17 cellular contexts compared by ENCODE assay signal in the genomic region with DNA sequence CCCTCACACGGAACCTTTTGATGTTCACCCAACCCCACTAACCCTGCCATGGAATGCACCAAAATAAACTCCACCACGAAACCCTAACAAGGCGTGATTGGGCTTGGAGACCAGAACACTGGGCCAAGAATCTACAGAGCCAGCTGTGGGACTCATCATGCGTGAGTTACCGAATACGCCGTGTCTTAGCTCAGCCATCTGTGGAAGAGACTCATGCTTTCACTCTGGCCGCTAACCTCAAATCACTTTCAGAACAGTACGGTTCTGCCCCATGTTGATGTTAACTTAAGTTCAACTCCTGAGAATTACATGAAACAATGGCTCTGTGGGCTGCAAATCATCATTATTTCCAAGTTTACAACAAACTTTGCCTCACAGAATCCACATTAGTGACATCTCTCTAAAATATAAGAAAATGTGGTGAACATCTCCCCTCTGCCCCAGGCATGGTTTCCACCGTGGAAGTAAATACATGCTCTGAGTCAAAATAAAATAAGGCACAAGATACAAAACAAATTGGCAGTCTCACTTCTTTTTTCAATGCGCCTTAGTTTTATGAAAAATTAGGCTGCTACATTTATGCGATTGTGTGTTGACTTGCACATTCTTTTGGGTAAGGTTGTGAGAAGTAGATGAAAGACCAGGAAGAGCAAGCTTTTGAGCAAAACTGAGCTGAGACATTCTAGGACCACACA.
A peak's percentile ranks its signal among the peaks of the same experiment; 100 is the strongest.
DNase-seq lines count a peak whose midpoint lies in the region; ATAC-seq lines count a peak whose summit lies in the region.
"Had no signal": no experiment of that assay in that cellular context is flagged by ENCODE, and none has a peak within 500 bp of the region (broad histone marks: within the 10 kb centered on the region; RNA-seq: fewer than 3 reads in every experiment).

No MANE protein-coding gene starts in this region.

- peak; percentile 67 for DNase-seq in AG08396 (ENCODE audit: low spot score)
- DNase-seq in SW480 (ENCODE audit: low spot score) = peak; percentile 75
- no peak for DNase-seq in ecto neural progenitor cell (ENCODE audit: low spot score)
- no peak for DNase-seq in effector CD8-positive, alpha-beta T cell (lab: John Stamatoyannopoulos, UW)
- DNase-seq in HCEC 1CT = no peak
- DNase-seq in NAMALWA (ENCODE audit: low spot score) = no peak
- DNase-seq: activated T-cell treated with anti-CD3 and anti-CD28 coated beads, Interleukin-2, amount 50 U/mL, for 1 hour; HFFc6; left ventricle myocardium superior; NCI-H1436 treated with DMSO at 0.1 percent for 48 hours; NCI-H2227 treated with DMSO at 0.1 percent for 48 hours; occipital lobe; right cardiac atrium; RPMI8226; stimulated activated naive CD8-positive, alpha-beta T cell treated with anti-CD3 and anti-CD28 coated beads, Interleukin-15, Interleukin-2, amounts not matched to agents 100 U/mL and 50 U/mL, for 24 hours had no signal

- ATAC-seq in GM18519 (IDR thresholded peaks at IDR 0.05; ENCODE audit: low FRiP score, unreplicated experiment) = peak; percentile 86
- peak; percentile 93 for ATAC-seq in HG02852 (IDR thresholded peaks at IDR 0.05; ENCODE audit: unreplicated experiment)
- ATAC-seq: left ventricle myocardium superior; right cardiac atrium; stimulated activated naive CD8-positive, alpha-beta T cell treated with anti-CD3 and anti-CD28 coated beads, Interleukin-15, Interleukin-2, amounts not matched to agents 100 U/mL and 50 U/mL, for 24 hours had no signal

Comparison
In these comparisons a context has a peak if more than half of its experiments do, and no peak if none do; other contexts are left out.
1. DNase-seq: peak in AG08396 (single experiment) and SW480 (single experiment); none in ecto neural progenitor cell (single experiment), effector CD8-positive, alpha-beta T cell (single experiment), HCEC 1CT (single experiment) and NAMALWA (single experiment).